Comparison of ENCODE assay signal across 29 cellular contexts in genomic region chr14:78175412-78175811, GRCh38.
"Had no signal": no experiment of that assay in that cellular context is flagged by ENCODE, and none has a peak within 500 bp of the region (broad histone marks: within the 10 kb centered on the region; RNA-seq: fewer than 3 reads in every experiment).

No MANE protein-coding gene starts in this region.

- ATAC-seq: effector memory CD8-positive, alpha-beta T cell; esophagus mucosa; foreskin keratinocyte; gastrocnemius medialis; gastroesophageal sphincter; heart right ventricle had no signal

- FAIRE-seq: colon, endometrium, endothelial cell of umbilical vein, frontal cortex had no signal

- H3K9me3 Mint-ChIP-seq: dendritic cell treated with granulocyte-macrophage colony-stimulating factor and Interleukin-4, amounts not matched to agents 40 ng/mL and 50 ng/mL, for 4 days; endodermal cell had no signal

- H3K4me3 ChIP-seq: colonic mucosa, coronary artery, esophagus muscularis mucosa, esophagus squamous epithelium, gastrocnemius medialis, gastroesophageal sphincter, heart left ventricle, heart right ventricle had no signal

- H3K27ac ChIP-seq: colonic mucosa, coronary artery, epithelial cell of prostate, esophagus muscularis mucosa, esophagus squamous epithelium, foreskin keratinocyte, gastrocnemius medialis, gastroesophageal sphincter, heart left ventricle, heart right ventricle had no signal

- H3K4me1 ChIP-seq: colonic mucosa, esophagus muscularis mucosa, esophagus squamous epithelium, foreskin keratinocyte, gastrocnemius medialis, gastroesophageal sphincter, heart left ventricle, heart right ventricle had no signal

- H3K36me3 ChIP-seq: colonic mucosa, esophagus muscularis mucosa, esophagus squamous epithelium, gastrocnemius medialis, gastroesophageal sphincter, heart left ventricle, heart right ventricle had no signal

- H3K27me3 ChIP-seq: colonic mucosa, dorsolateral prefrontal cortex had no signal

- H3K9me3 ChIP-seq: colonic mucosa, esophagus muscularis mucosa, esophagus squamous epithelium, gastrocnemius medialis, gastroesophageal sphincter, heart left ventricle, heart right ventricle had no signal

- H3K27ac Mint-ChIP-seq: dendritic cell treated with granulocyte-macrophage colony-stimulating factor and Interleukin-4, amounts not matched to agents 40 ng/mL and 50 ng/mL, for 4 days; effector memory CD8-positive, alpha-beta T cell; endodermal cell had no signal

- H3K4me3 Mint-ChIP-seq: dendritic cell treated with granulocyte-macrophage colony-stimulating factor and Interleukin-4, amounts not matched to agents 40 ng/mL and 50 ng/mL, for 4 days; effector memory CD8-positive, alpha-beta T cell; endodermal cell had no signal

- DNase-seq: colonic mucosa; cortex of kidney; dermis blood vessel endothelial cell; dorsolateral prefrontal cortex; effector CD4-positive, alpha-beta T cell; effector CD8-positive, alpha-beta T cell; effector memory CD4-positive, alpha-beta T cell; effector memory CD8-positive, alpha-beta T cell; endodermal cell; erythroblast; esophagus squamous epithelium; foreskin fibroblast; foreskin keratinocyte; foreskin melanocyte; gastrocnemius medialis; glutamatergic neuron; head of caudate nucleus; heart left ventricle; heart right ventricle had no signal
